Comparison of ENCODE assay signal across 23 cellular contexts in the genomic region with DNA sequence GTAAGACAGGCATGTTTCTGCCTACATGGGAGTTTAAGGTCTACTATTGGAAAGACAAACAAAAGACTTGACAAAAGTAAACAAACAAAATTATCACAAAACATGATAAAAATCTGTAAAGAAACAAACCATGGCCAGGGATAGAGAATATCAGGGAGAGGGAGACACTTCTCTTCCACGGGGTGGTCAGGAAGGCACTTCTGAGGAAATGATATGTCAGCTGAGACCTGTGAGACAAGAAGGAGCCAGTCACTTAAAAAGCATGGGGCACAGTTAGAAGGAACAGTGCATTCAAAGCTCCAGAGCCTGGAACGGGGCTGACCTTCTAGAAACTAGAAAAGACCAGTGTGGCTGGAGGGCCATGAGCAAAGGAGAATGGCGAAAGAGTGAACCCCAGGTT. TPM values are rescaled to one million over a fixed set of nuclear protein-coding genes. Genes with fewer than 3 reads are reported as not detected.
DNase-seq lines count a peak whose midpoint lies in the region; ATAC-seq, FAIRE-seq and TF ChIP-seq lines count a peak whose summit lies in the region.
"Had no signal": no experiment of that assay in that cellular context is flagged by ENCODE, and none has a peak within 500 bp of the region (broad histone marks: within the 10 kb centered on the region; RNA-seq: fewer than 3 reads in every experiment).

No MANE protein-coding gene starts in this region.

- no peaks in the 10 kb centered on the region for H3K79me1 ChIP-seq in H9 (ENCODE audit: insufficient read depth, low read depth, low read length, poor library complexity, severe bottlenecking)

- no peaks in the 10 kb centered on the region for H3K79me2 ChIP-seq in H9 (ENCODE audit: insufficient read depth, low read length)

- H2BK15ac ChIP-seq in H9 (ENCODE audit: low read depth, low read length), result no peak overlapping the region

- DNase-seq in activated naive CD4-positive, alpha-beta T cell treated with anti-CD3 and anti-CD28 coated beads, Interleukin-2, amount 10 ng/mL, durations not matched to agents 7 days and 5 days, result no peak
- peak in 1 of 2 experiments; percentile 5 for DNase-seq in A549 (ENCODE audit: low read depth in 1 of 2, low spot score in 1 of 2)
- DNase-seq in HFFc6, result no peak
- no peak for DNase-seq in neural crest cell (ENCODE audit: low read depth, low spot score)
- no peak for DNase-seq in H9
- no peak for DNase-seq in HCEC 1CT
- DNase-seq: AML-193; Caco-2; Calu3; CD4-positive, alpha-beta T cell; CD8-positive, alpha-beta T cell; DMS79 treated with DMSO at 0.1 percent for 48 hours; GF-D8 had no signal

- H2BK12ac ChIP-seq in H9 (ENCODE audit: insufficient read length, low read depth, low read length), result no peak overlapping the region

- H3K4me3 Mint-ChIP-seq in activated naive CD4-positive, alpha-beta T cell treated with anti-CD3 and anti-CD28 coated beads, Interleukin-2, amount 50 U/mL, for 24 hours, result no peak overlapping the region
- no peak overlapping the region for H3K4me3 Mint-ChIP-seq in activated naive CD4-positive, alpha-beta T cell treated with anti-CD3 and anti-CD28 coated beads, Interleukin-2, amount 10 ng/mL, durations not matched to agents 7 days and 5 days
- H3K4me3 Mint-ChIP-seq in HFFc6, result no peak overlapping the region
- H3K4me3 Mint-ChIP-seq in neural crest cell, result no peak overlapping the region
- no peak overlapping the region for H3K4me3 Mint-ChIP-seq in H9
- H3K4me3 Mint-ChIP-seq: B cell; CD4-positive, alpha-beta T cell; CD8-positive, alpha-beta T cell had no signal

- H3K4me1 ChIP-seq in A549 (peaks cover 3% of the 10 kb centered on the region; the same call in 1 of the 3 replicates), H9 (ENCODE audit: insufficient read depth, low read length) (no peaks in the 10 kb centered on the region)
- H3K4me1 ChIP-seq: Caco-2 had no signal

- H2AFZ ChIP-seq in H9 (ENCODE audit: low read length), result no peak overlapping the region

- TF ChIP-seq CTCF in A549 (IDR thresholded peaks at IDR 0.05), result no peak
- TF ChIP-seq CTCF in HFFc6 (IDR thresholded peaks at IDR 0.05), result no peak
- no peak for TF ChIP-seq CTCF in neural crest cell (conservative IDR thresholded peaks at IDR 0.05)
- TF ChIP-seq CTCF in H9 (conservative IDR thresholded peaks at IDR 0.05), result no peak

- H3K4me1 Mint-ChIP-seq in activated naive CD4-positive, alpha-beta T cell treated with anti-CD3 and anti-CD28 coated beads, Interleukin-2, amount 50 U/mL, for 24 hours, result peaks cover under 1% of the 10 kb centered on the region
- H3K4me1 Mint-ChIP-seq in activated naive CD4-positive, alpha-beta T cell treated with anti-CD3 and anti-CD28 coated beads, Interleukin-2, amount 10 ng/mL, durations not matched to agents 7 days and 5 days, result no peaks in the 10 kb centered on the region
- H3K4me1 Mint-ChIP-seq in HFFc6 (ENCODE audit: low read depth) (peaks cover 19% of the 10 kb centered on the region), neural crest cell (no peaks in the 10 kb centered on the region), H9 (peaks cover under 1 to 3% of the 10 kb centered on the region in 2 experiments; a peak in 2 of 4 replicates)
- H3K4me1 Mint-ChIP-seq: B cell had no signal

- CTCF ChIA-PET in activated naive CD4-positive, alpha-beta T cell treated with anti-CD3 and anti-CD28 coated beads, Interleukin-2, amount 10 ng/mL, durations not matched to agents 7 days and 5 days (lab: Charles Lee), result interaction anchor here (1.6 to 2.2 kb wide), 2 partner anchors 158 to 426 kb away, joined by 3 to 8 read pairs; no protein-coding TSS in a partner anchor
- CTCF ChIA-PET in A549 (lab: Yijun Ruan, JAX), result interaction anchor here (2.4 kb wide), 1 partner anchor 158 kb away, joined by 7 read pairs; no protein-coding TSS in a partner anchor

- POLR2A ChIA-PET in A549 (lab: Yijun Ruan, JAX), result no interaction called here

- H3K56ac ChIP-seq in H9 (ENCODE audit: insufficient read length, low read depth, low read length), result no peak overlapping the region

- no peak overlapping the region for H2BK5ac ChIP-seq in H9 (ENCODE audit: insufficient read length, low read length)

- H4K5ac ChIP-seq in H9 (ENCODE audit: insufficient read length, low read depth, low read length), result no peak overlapping the region

- no peak overlapping the region for H3K27ac ChIP-seq in A549
- no peak overlapping the region for H3K27ac ChIP-seq in H9 (ENCODE audit: insufficient read length, low read depth, low read length)
- H3K27ac ChIP-seq: 22Rv1; BLaER1 treated with 17β-estradiol and CSF1 and Interleukin-3, amounts not matched to agents 10 nM and 100 nM; C4-2B had no signal

- H3K27me3 ChIP-seq in H9 (ENCODE audit: insufficient read depth, low read length), result no peaks in the 10 kb centered on the region
- H3K27me3 ChIP-seq: BLaER1 treated with 17β-estradiol and CSF1 and Interleukin-3, amounts not matched to agents 10 nM and 100 nM had no signal

- no peak overlapping the region for H3K4me3 ChIP-seq in A549
- H3K4me3 ChIP-seq: BLaER1 treated with 17β-estradiol and CSF1 and Interleukin-3, amounts not matched to agents 10 nM and 100 nM had no signal

- peak overlapping the region; percentile 47 for H3K27ac Mint-ChIP-seq in activated naive CD4-positive, alpha-beta T cell treated with anti-CD3 and anti-CD28 coated beads, Interleukin-2, amount 50 U/mL, for 24 hours
- no peak overlapping the region for H3K27ac Mint-ChIP-seq in activated naive CD4-positive, alpha-beta T cell treated with anti-CD3 and anti-CD28 coated beads, Interleukin-2, amount 10 ng/mL, durations not matched to agents 7 days and 5 days
- H3K27ac Mint-ChIP-seq in HFFc6 (peak overlapping the region; percentile 10; the same call in 1 of the 2 replicates), neural crest cell (ENCODE audit: unreplicated experiment) (peak overlapping the region; percentile 0), H9 (no peak overlapping the region; a peak in 1 of 7 replicates)
- H3K27ac Mint-ChIP-seq: B cell; CD4-positive, alpha-beta T cell; CD8-positive, alpha-beta T cell had no signal

- H2BK20ac ChIP-seq in H9 (ENCODE audit: low read depth, low read length, poor library complexity, severe bottlenecking), result no peak overlapping the region

- H3K27me3 Mint-ChIP-seq in activated naive CD4-positive, alpha-beta T cell treated with anti-CD3 and anti-CD28 coated beads, Interleukin-2, amount 50 U/mL, for 24 hours, result no peaks in the 10 kb centered on the region
- no peaks in the 10 kb centered on the region for H3K27me3 Mint-ChIP-seq in activated naive CD4-positive, alpha-beta T cell treated with anti-CD3 and anti-CD28 coated beads, Interleukin-2, amount 10 ng/mL, durations not matched to agents 7 days and 5 days
- H3K27me3 Mint-ChIP-seq in HFFc6 (ENCODE audit: insufficient read depth) (peaks cover 5% of the 10 kb centered on the region), neural crest cell (ENCODE audit: low read depth) (no peaks in the 10 kb centered on the region), H9 (ENCODE audit: low read depth) (no peaks in the 10 kb centered on the region)
- H3K27me3 Mint-ChIP-seq: CD4-positive, alpha-beta T cell had no signal

- no peak overlapping the region for H3K4ac ChIP-seq in H9 (ENCODE audit: low read depth, low read length)

- no peak overlapping the region for H3T11ph ChIP-seq in H9 (ENCODE audit: low read length)

- no peak for TF ChIP-seq RAD21 in A549 (conservative IDR thresholded peaks at IDR 0.05 in 1 of 2, IDR thresholded peaks at IDR 0.05 in 1 of 2)

- H3K14ac ChIP-seq in H9 (ENCODE audit: insufficient read depth, low read length), result no peak overlapping the region

- no peaks in the 10 kb centered on the region for H3K23me2 ChIP-seq in H9 (ENCODE audit: insufficient read length, low read depth, low read length, poor library complexity, severe bottlenecking)

- no peak overlapping the region for H4K91ac ChIP-seq in H9 (ENCODE audit: insufficient read length, low read depth, low read length)

- H3K36me3 Mint-ChIP-seq in activated naive CD4-positive, alpha-beta T cell treated with anti-CD3 and anti-CD28 coated beads, Interleukin-2, amount 50 U/mL, for 24 hours, result no peaks in the 10 kb centered on the region
- H3K36me3 Mint-ChIP-seq in activated naive CD4-positive, alpha-beta T cell treated with anti-CD3 and anti-CD28 coated beads, Interleukin-2, amount 10 ng/mL, durations not matched to agents 7 days and 5 days, result no peaks in the 10 kb centered on the region
- H3K36me3 Mint-ChIP-seq in HFFc6 (ENCODE audit: low read depth) (no peaks in the 10 kb centered on the region), neural crest cell (ENCODE audit: low read depth) (no peaks in the 10 kb centered on the region), H9 (ENCODE audit: insufficient read depth in 1 of 3, low read depth in 3 of 3) (no peaks in the 10 kb centered on the region)
- H3K36me3 Mint-ChIP-seq: CD8-positive, alpha-beta T cell had no signal

- no peak for ATAC-seq in A549
- ATAC-seq: CD8-positive, alpha-beta T cell had no signal

- H3K18ac ChIP-seq in H9 (ENCODE audit: insufficient read length, low read depth, low read length), result no peak overlapping the region

- WGBS in A549 (ENCODE audit: missing lambda C conversion rate), result 62% methylated on average over 3 of the region's 3 CpGs
- WGBS in H9 (ENCODE audit: extremely low coverage, insufficient read length, low lambda C conversion rate), result no CpG with 5 or more reads among the region's 3 CpGs

- no peak for FAIRE-seq in A549 (lab: Jason Lieb, UNC)
- FAIRE-seq: D721Med, G401.6, GM12891, GM19239 had no signal

- no peak overlapping the region for H4K8ac ChIP-seq in H9 (replicated peaks; ENCODE audit: insufficient read length, low read depth, low read length)

- no peaks in the 10 kb centered on the region for H4K20me1 ChIP-seq in H9 (ENCODE audit: control insufficient read depth, insufficient read depth, insufficient read length)
- H4K20me1 ChIP-seq: BLaER1 treated with 17β-estradiol and CSF1 and Interleukin-3, amounts not matched to agents 10 nM and 100 nM had no signal

- TF ChIP-seq POLR2A in A549 (IDR thresholded peaks at IDR 0.05; ENCODE audit: low read length), result no peak

- H2AK5ac ChIP-seq in H9 (ENCODE audit: insufficient read length, low read length), result no peak overlapping the region

- H3K4me2 ChIP-seq in A549 (0 out of 3 replicates have a peak overlapping the region, but pooled peaks have one; percentile 10), H9 (ENCODE audit: insufficient read depth, insufficient read length, low read length) (no peak overlapping the region)
- H3K4me2 ChIP-seq: BLaER1 treated with 17β-estradiol and CSF1 and Interleukin-3, amounts not matched to agents 10 nM and 100 nM had no signal

- no peaks in the 10 kb centered on the region for H3K9me3 Mint-ChIP-seq in activated naive CD4-positive, alpha-beta T cell treated with anti-CD3 and anti-CD28 coated beads, Interleukin-2, amount 50 U/mL, for 24 hours
- no peaks in the 10 kb centered on the region for H3K9me3 Mint-ChIP-seq in activated naive CD4-positive, alpha-beta T cell treated with anti-CD3 and anti-CD28 coated beads, Interleukin-2, amount 10 ng/mL, durations not matched to agents 7 days and 5 days
- H3K9me3 Mint-ChIP-seq in HFFc6 (no peaks in the 10 kb centered on the region), neural crest cell (no peaks in the 10 kb centered on the region), H9 (no peaks in the 10 kb centered on the region)
- H3K9me3 Mint-ChIP-seq: CD4-positive, alpha-beta T cell; CD8-positive, alpha-beta T cell had no signal

- no peak overlapping the region for H3K23ac ChIP-seq in H9 (ENCODE audit: insufficient read length, low read depth, low read length)

- H2BK120ac ChIP-seq in H9 (ENCODE audit: low read depth, low read length, poor library complexity, severe bottlenecking), result no peak overlapping the region

- H3K9me3 ChIP-seq in A549, result no peaks in the 10 kb centered on the region
- no peaks in the 10 kb centered on the region for H3K9me3 ChIP-seq in H9 (ENCODE audit: control insufficient read depth, low read depth, low read length)
- H3K9me3 ChIP-seq: Caco-2 had no signal

- no peak overlapping the region for H3K9ac ChIP-seq in H9 (ENCODE audit: extremely low read depth, insufficient read length, low read length)
- H3K9ac ChIP-seq: BLaER1 treated with 17β-estradiol and CSF1 and Interleukin-3, amounts not matched to agents 10 nM and 100 nM had no signal

- TF ChIP-seq EP300 in A549 (IDR thresholded peaks at IDR 0.05), result no peak

RNA-seq across cellular contexts. Expression of gene SLC16A10, which starts 35.1 kb away (rescaled TPM):
- polyA plus RNA-seq in A549 (2011; rRNA removed), result 1.00 and 1.1 TPM in 2 replicates
- 0.38 TPM in 2 replicates for polyA plus RNA-seq in A549 (2012; cell fraction: cytosol; rRNA removed)
- polyA plus RNA-seq in A549 (2012; cell fraction: nucleus; rRNA removed), result 0.24 and 0.35 TPM in 2 replicates
- 0.07 to 0.44 TPM (median 0.27 TPM) in 3 replicates for polyA plus RNA-seq in A549 (2017; fragmentation: RNase III; extraction: RNeasy Plus Mini Kit Qiagen cat#74134 plus additional on column Dnase treatment)
- polyA minus RNA-seq in A549 (2011; rRNA and poly(A)+ RNA removed), result 1.6 and 2.0 TPM in 2 replicates
- total RNA-seq in HFFc6 (2021; fragmentation: NEBNext Ultra II Directional; extraction: Animal tissue kit (Norgen Biotek cat#: 25700)), result not detected
- total RNA-seq in neural crest cell, result 5.6 and 6.2 TPM in 2 replicates
- 9.3 and 11.4 TPM in 2 replicates for total RNA-seq in H9 (2021)
- polyA plus RNA-seq: BJ had no signal

Comparison
In these comparisons a context has a peak if more than half of its experiments do, and no peak if none do; other contexts are left out.
1. H3K27ac Mint-ChIP-seq: peak in activated naive CD4-positive, alpha-beta T cell treated with anti-CD3 and anti-CD28 coated beads, Interleukin-2, amount 50 U/mL, for 24 hours (single experiment), HFFc6 (single experiment) and neural crest cell (single experiment); none in activated naive CD4-positive, alpha-beta T cell treated with anti-CD3 and anti-CD28 coated beads, Interleukin-2, amount 10 ng/mL, durations not matched to agents 7 days and 5 days (single experiment) and H9 (0 of 3).